Comparison of ENCODE assay signal across 8 cellular contexts in the genomic region with DNA sequence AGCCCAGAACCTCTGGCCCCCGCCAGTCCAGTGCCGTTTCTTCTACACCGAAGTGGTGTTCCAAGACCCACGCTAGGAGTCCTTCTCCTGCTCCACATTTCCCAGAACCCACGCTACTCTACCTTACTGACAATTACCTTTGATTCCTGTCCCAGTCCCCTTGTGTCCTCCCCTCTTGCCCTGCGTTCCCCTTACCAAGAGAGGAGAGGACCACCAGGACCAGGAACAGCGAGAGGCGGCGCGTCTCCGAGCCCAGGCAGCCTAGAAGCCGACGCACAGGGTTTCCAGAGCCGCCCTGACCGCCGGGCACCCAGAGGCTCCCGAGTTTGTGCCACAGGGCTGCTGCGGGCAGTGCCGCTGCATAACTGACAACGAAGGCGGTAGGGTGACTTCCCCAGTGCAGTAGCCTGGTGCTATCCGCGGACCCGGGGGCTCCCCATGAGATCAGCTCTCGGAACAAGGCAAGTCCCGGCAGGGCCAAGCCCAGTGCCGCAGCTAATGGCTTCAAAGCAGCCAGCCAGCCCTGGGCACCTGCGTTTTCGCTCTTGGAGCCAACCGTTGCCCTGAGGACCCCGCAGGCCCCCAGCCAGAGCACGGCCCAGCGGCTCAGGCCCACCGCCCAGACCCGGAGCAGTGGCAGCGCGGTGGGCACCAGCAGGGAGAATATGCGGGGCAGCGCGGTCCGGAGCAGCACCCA. TPM values are rescaled to one million over a fixed set of nuclear protein-coding genes. Genes with fewer than 3 reads are reported as not detected.
DNase-seq lines count a peak whose midpoint lies in the region; ATAC-seq and TF ChIP-seq lines count a peak whose summit lies in the region.

No MANE protein-coding gene starts in this region.

- ATAC-seq in GM21526 (IDR thresholded peaks at IDR 0.05; ENCODE audit: low FRiP score, unreplicated experiment) (peak; percentile 13), right lobe of liver (peak; percentile 27 to 40 (median 30))

- WGBS in right lobe of liver (ENCODE audit: insufficient coverage, low coverage, low lambda C conversion rate, missing lambda C conversion rate): 0% methylated on average over 7 of the region's 41 CpGs

- no peak for TF ChIP-seq CTCF in right lobe of liver (IDR thresholded peaks at IDR 0.05)

- H3K4me1 ChIP-seq in right lobe of liver: peaks cover 0 to 19% (median 4%) of the 10 kb centered on the region in 4 donors

- H3K9me3 ChIP-seq in right lobe of liver: no peaks in the 10 kb centered on the region

- no peak for TF ChIP-seq POLR2A in right lobe of liver (IDR thresholded peaks at IDR 0.05)

- peaks cover 5 to 37% (median 11%) of the 10 kb centered on the region in 4 donors for H3K36me3 ChIP-seq in right lobe of liver

- DNase-seq in DMS79 treated with DMSO at 0.1 percent for 48 hours (lab: John Stamatoyannopoulos, UW): peak; percentile 35
- peak; percentile 58 for DNase-seq in KG1 (lab: John Stamatoyannopoulos, UW)
- peak; percentile 44 to 52 for DNase-seq in activated CD4-positive, alpha-beta T cell treated with anti-CD3 and anti-CD28 coated beads, Interleukin-2, amount 50 U/mL, for 4 hours
- peak; percentile 61 for DNase-seq in ecto neural progenitor cell (ENCODE audit: low spot score)
- DNase-seq in right lobe of liver: peak; percentile 60 to 78 (median 65)
- peak; percentile 65 for DNase-seq in stimulated activated CD8-positive, alpha-beta memory T cell treated with anti-CD3 and anti-CD28 coated beads, Interleukin-4, amount 100 ng/mL, for 48 hours
- no peak for DNase-seq in GM19240 (ENCODE audit: insufficient read length, low spot score)

- intact Hi-C loops in right lobe of liver (cut with DNase I): no loop called here

- H3K4me3 ChIP-seq in right lobe of liver: peak overlapping the region; percentile 96 to 99 (median 98)

- peak overlapping the region; percentile 97 to 99 (median 98) for H3K27ac ChIP-seq in right lobe of liver

- no peaks in the 10 kb centered on the region for H3K27me3 ChIP-seq in right lobe of liver

RNA-seq across cellular contexts. Expression of gene TAP1, which starts 0.5 kb away (rescaled TPM):
- total RNA-seq in right lobe of liver: 10 to 100 TPM in 5 of 6 experiments, 1 to 10 TPM in 1; 7.7 to 24.9 (median 17.8) TPM

RNA-seq across cellular contexts. Expression of gene PSMB9, which starts 1.0 kb away (rescaled TPM):
- total RNA-seq in right lobe of liver: 10 to 100 TPM in 5 of 6 experiments, 1 to 10 TPM in 1; 7.1 to 33.2 (median 18.0) TPM

RNA-seq across cellular contexts. Expression of gene PSMB8, which starts 9.1 kb away (rescaled TPM):
- total RNA-seq in right lobe of liver: 10 to 100 TPM; 34.7 to 66.3 (median 40.5) TPM

RNA-seq across cellular contexts. Expression of gene TAP2, which starts 14.5 kb away (rescaled TPM):
- 10 to 100 TPM in 4 of 6 experiments, 1 to 10 TPM in 2; 8.8 to 20.2 (median 15.9) TPM for total RNA-seq in right lobe of liver

RNA-seq across cellular contexts. Expression of gene HLA-DOB, which starts 36.2 kb away (rescaled TPM):
- under 1 TPM in 2 of 6 experiments, not detected in 4; 0.16 to 0.20 TPM for total RNA-seq in right lobe of liver
